In genomic region chr10:43250925-43251663, GRCh38 we compare ENCODE assay signal across 1 cellular context.
TF ChIP-seq lines count a peak whose summit lies in the region.

No MANE protein-coding gene starts in this region.

TF ChIP-seq in K562, 482 proteins besides CTCF, POLR2A, EP300 and RAD21 (continued from another document):
- TF ChIP-seq NRF1 (conservative IDR thresholded peaks at IDR 0.05 in 1 of 2, IDR thresholded peaks at IDR 0.05 in 1 of 2) (peak; percentile 81 to 85), FUS (optimal IDR thresholded peaks at IDR 0.05; ENCODE audit: low read depth, low read length) (no peak), PTTG1 (tag; IDR thresholded peaks at IDR 0.05; ENCODE audit: low read depth) (no peak), MEIS2 (IDR thresholded peaks at IDR 0.05; ENCODE audit: partially characterized antibody) (peak; percentile 89), RNF2 (IDR thresholded peaks at IDR 0.05) (no peak), CREBBP (IDR thresholded peaks at IDR 0.05; ENCODE audit: low read depth, low read length) (no peak), NFYB (IDR thresholded peaks at IDR 0.05; ENCODE audit: extremely low read depth, insufficient read length) (no peak), ZBTB43 (CRISPR knock-in tag; IDR thresholded peaks at IDR 0.05) (no peak), SPI1 (IDR thresholded peaks at IDR 0.05; ENCODE audit: borderline replicate concordance, low read depth, low read length) (no peak), MCM7 (IDR thresholded peaks at IDR 0.05) (no peak), PKNOX1 (IDR thresholded peaks at IDR 0.05) (peak; percentile 54; the same call in 1 of the 2 replicates), ETS1 (conservative IDR thresholded peaks at IDR 0.05; ENCODE audit: control insufficient read depth, low read depth, low read length) (no peak), YY1 (IDR thresholded peaks at IDR 0.05; ENCODE audit: borderline replicate concordance in 1 of 3, control insufficient read depth in 1 of 3, extremely low read depth in 1 of 3, insufficient read depth in 3 of 3, insufficient read length in 1 of 3, insufficient replicate concordance in 2 of 3, low read depth in 1 of 3, low read length in 2 of 3) (no peak), NCOA2 (IDR thresholded peaks at IDR 0.05; ENCODE audit: partially characterized antibody in 2 of 2) (no peak)
TF ChIP-seq in K562: peak in this region for 4.
